In the genomic region with DNA sequence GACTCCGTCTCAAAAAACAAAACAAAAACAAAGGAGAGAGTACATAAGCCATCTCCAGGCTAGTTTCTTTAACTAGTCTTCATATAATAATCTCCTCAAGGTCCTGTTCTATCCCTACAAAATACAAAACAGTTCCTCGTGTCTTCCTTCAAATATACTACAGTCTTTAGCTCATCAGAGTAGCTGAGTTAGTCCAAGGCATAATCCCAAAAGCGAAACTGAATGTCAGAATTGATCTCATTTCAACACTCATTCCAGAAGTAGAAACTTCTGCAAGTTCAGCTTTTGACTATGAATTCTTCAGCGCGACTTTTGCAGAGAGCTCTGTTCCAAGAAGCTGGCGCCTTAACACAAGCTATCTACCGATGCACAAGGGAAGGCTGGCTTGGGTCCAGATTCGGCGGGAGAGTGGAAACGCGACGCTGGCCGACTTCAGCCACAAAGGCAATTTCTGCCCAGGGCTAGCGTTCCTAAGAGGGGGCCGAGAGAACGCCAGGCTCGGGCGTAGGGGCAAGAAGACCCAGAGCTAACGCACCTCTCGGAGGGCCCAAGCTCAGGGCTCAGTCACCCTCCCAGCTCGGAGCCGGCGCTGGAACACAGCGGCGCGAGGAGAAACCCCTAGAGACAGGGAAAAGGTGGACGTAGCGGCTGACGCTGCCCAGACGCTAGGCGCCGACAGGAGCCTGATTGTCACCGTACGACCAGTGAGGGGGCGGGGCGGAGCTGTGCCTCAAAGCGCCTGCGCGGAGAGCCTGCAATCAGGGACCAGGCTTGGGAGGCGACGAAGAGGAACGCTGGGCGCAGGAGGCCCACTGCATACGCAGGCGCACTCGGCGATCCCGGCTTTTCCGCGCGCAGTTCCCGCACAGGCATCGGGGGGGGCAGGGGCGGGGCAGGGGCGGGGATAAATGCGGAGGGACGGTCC, we compare ENCODE assay signal across 8 cellular contexts. TPM values are rescaled to one million over a fixed set of nuclear protein-coding genes. Genes with fewer than 3 reads are reported as not detected.
A peak's percentile ranks its signal among the peaks of the same experiment; 100 is the strongest.
DNase-seq lines count a peak whose midpoint lies in the region; ATAC-seq and TF ChIP-seq lines count a peak whose summit lies in the region.

No MANE protein-coding gene starts in this region.

- no peaks in the 10 kb centered on the region for H3K36me3 ChIP-seq in BJ (ENCODE audit: control insufficient read depth, insufficient read depth, low read length)
- H3K36me3 ChIP-seq in colonic mucosa = no peaks in the 10 kb centered on the region

- intact Hi-C loops in colonic mucosa (cut with DNase I) = no loop called here
- intact Hi-C loops in left colon (cut with DNase I, micrococcal nuclease) = loop anchor here in 1 of 2 donors (5.0 to 10.0 kb wide), 2 partner anchors 47 to 335 kb away; a partner anchor contains a TSS

- TF ChIP-seq CTCF in BJ (IDR thresholded peaks at IDR 0.05; ENCODE audit: insufficient read depth, low read depth, low read length) (peak; percentile 14; the same call in 1 of the 2 replicates), colonic mucosa (IDR thresholded peaks at IDR 0.05) (no peak)

- ATAC-seq in HG03457 (IDR thresholded peaks at IDR 0.05; ENCODE audit: unreplicated experiment) = peak; percentile 80
- ATAC-seq in left colon = peak; percentile 92

- H3K4me1 ChIP-seq in colonic mucosa = peaks cover 6% of the 10 kb centered on the region

- peak overlapping the region; percentile 91 to 93 for H3K9ac ChIP-seq in colonic mucosa (ENCODE audit: low read depth in 2 of 2, low read length in 2 of 2)

- H3K4me3 ChIP-seq in BJ (ENCODE audit: low read depth, low read length) (peak overlapping the region; percentile 90), colonic mucosa (peak overlapping the region; percentile 87)

- DNase-seq in BJ (ENCODE audit: low read depth) (peak; percentile 89), GM19240 (ENCODE audit: insufficient read length, low spot score) (peak; percentile 70), NCI-H524 (lab: John Stamatoyannopoulos, UW) (peak; percentile 99), colonic mucosa (peak; percentile 100), left colon (peak; percentile 99 to 100)
- DNase-seq in activated CD4-positive, alpha-beta T cell treated with anti-CD3 and anti-CD28 coated beads for 48 hours = peak; percentile 99
- DNase-seq in stimulated activated CD4-positive, alpha-beta T cell treated with anti-CD3 and anti-CD28 coated beads, Interleukin-1b, Interleukin-23, amount 100 ng/mL, for 4 hours (ENCODE audit: low read depth in 2 of 2) = peak; percentile 95 to 97

- H3K27me3 ChIP-seq in BJ (ENCODE audit: control insufficient read depth, insufficient read depth, low read length) (no peaks in the 10 kb centered on the region), colonic mucosa (no peaks in the 10 kb centered on the region)

- CTCF ChIA-PET in BJ (lab: Yijun Ruan, JAX) = interaction anchor here (0.6 to 2.7 kb wide), 8 partner anchors 9 to 440 kb away, joined by 3 to 10 read pairs (median 3); no protein-coding TSS in a partner anchor

- POLR2A ChIA-PET in BJ (lab: Charles Lee) = interaction anchor here (0.6 to 0.8 kb wide), 4 partner anchors 32 to 692 kb away, joined by 3 to 6 read pairs (median 6); no protein-coding TSS in a partner anchor

- H3K9me3 ChIP-seq in colonic mucosa = no peaks in the 10 kb centered on the region

- H3K27ac ChIP-seq in colonic mucosa = peak overlapping the region; percentile 99

RNA-seq across cellular contexts. Expression of a gene that starts 0.5 kb away (rescaled TPM):
- 15.2 and 26.0 TPM in 2 replicates for polyA plus RNA-seq in BJ (2011; rRNA removed)
- 15.4 and 21.8 TPM in 2 replicates for polyA minus RNA-seq in BJ (2011; rRNA and poly(A)+ RNA removed)
- total RNA-seq in colonic mucosa = 10 to 100 TPM; 45.4 to 48.9 TPM
- total RNA-seq in left colon = 10 to 100 TPM; 41.1 to 54.4 TPM

RNA-seq across cellular contexts. Expression of a gene that starts 46.0 kb away (rescaled TPM):
- 36.8 and 44.4 TPM in 2 replicates for polyA plus RNA-seq in BJ (2011; rRNA removed)
- 64.4 and 72.7 TPM in 2 replicates for polyA minus RNA-seq in BJ (2011; rRNA and poly(A)+ RNA removed)
- total RNA-seq in colonic mucosa (100 to 1,000 TPM; 137 to 168 TPM), left colon (100 to 1,000 TPM; 117 to 126 TPM)

Comparison
In these comparisons a context has a peak if more than half of its experiments do, and no peak if none do; other contexts are left out.
1. Peak in every context shown above with its lines: DNase-seq, ATAC-seq, H3K4me3 ChIP-seq and H3K27ac ChIP-seq.